ENCODE assay signal across 8 cellular contexts in genomic region chr17:42277342-42277712, GRCh38. TPM values are rescaled to one million over a fixed set of nuclear protein-coding genes. Genes with fewer than 3 reads are reported as not detected.
DNase-seq lines count a peak whose midpoint lies in the region; ATAC-seq, FAIRE-seq and TF ChIP-seq lines count a peak whose summit lies in the region.

No MANE protein-coding gene starts in this region.

- H3K4me1 ChIP-seq in astrocyte (ENCODE audit: insufficient read depth, low read length) (peaks cover 16% of the 10 kb centered on the region), muscle layer of colon (ENCODE audit: insufficient read depth, low read length) (peaks cover 35% of the 10 kb centered on the region)

- no peak overlapping the region for H3K4me3 ChIP-seq in astrocyte (ENCODE audit: insufficient read depth, low read depth, low read length)
- peak overlapping the region in 1 of 2 donors; percentile 73 for H3K4me3 ChIP-seq in muscle layer of colon (ENCODE audit: low read depth in 1 of 2, low read length in 2 of 2)

- no peak for TF ChIP-seq CTCF in astrocyte (IDR thresholded peaks at IDR 0.05; ENCODE audit: insufficient read depth, low read depth, low read length)

- FAIRE-seq in astrocyte (lab: Jason Lieb, UNC) (no peak), HTR-8/SVneo (lab: Jason Lieb, UNC) (no peak)

- peak; percentile 5 for DNase-seq in stimulated activated CD4-positive, alpha-beta T cell treated with anti-CD3 and anti-CD28 coated beads, Interleukin-15, amount 100 ng/mL, for 24 hours
- no peak for DNase-seq in stimulated activated CD4-positive, alpha-beta T cell treated with anti-CD3 and anti-CD28 coated beads, Interleukin-4, amount 100 ng/mL, for 24 hours
- DNase-seq in astrocyte (ENCODE audit: low read depth) (no peak), NCI-H2029 (lab: John Stamatoyannopoulos, UW) (no peak), germinal center (ENCODE audit: low spot score) (no peak), HTR-8/SVneo (ENCODE audit: insufficient read length, low spot score) (no peak)

- H3K27me3 ChIP-seq in astrocyte (ENCODE audit: insufficient read depth, low read length), result no peaks in the 10 kb centered on the region
- H3K27me3 ChIP-seq in muscle layer of colon (ENCODE audit: control insufficient read depth in 1 of 2, insufficient read depth in 2 of 2, low read length in 2 of 2), result no peaks in the 10 kb centered on the region

- H3K9me3 ChIP-seq in astrocyte (ENCODE audit: insufficient read depth, low read depth, low read length), result no peaks in the 10 kb centered on the region
- H3K9me3 ChIP-seq in muscle layer of colon (ENCODE audit: low read length), result no peaks in the 10 kb centered on the region

- H2AFZ ChIP-seq in astrocyte (ENCODE audit: low read depth, low read length), result no peak overlapping the region

- H3K27ac Mint-ChIP-seq in astrocyte (ENCODE audit: unreplicated experiment), result peak overlapping the region; percentile 58

- no peak for ATAC-seq in HG02678 (IDR thresholded peaks at IDR 0.05; ENCODE audit: unreplicated experiment)

- H3K9ac ChIP-seq in astrocyte (ENCODE audit: low read length) (no peak overlapping the region), muscle layer of colon (ENCODE audit: low read length) (peak overlapping the region; percentile 67)

- peaks cover 36% of the 10 kb centered on the region for H3K79me2 ChIP-seq in astrocyte (ENCODE audit: insufficient read depth, low read length)

- H3K4me1 Mint-ChIP-seq in astrocyte (ENCODE audit: low read depth, unreplicated experiment), result peaks cover 16% of the 10 kb centered on the region

- peaks cover 15% of the 10 kb centered on the region for H3K27me3 Mint-ChIP-seq in astrocyte (ENCODE audit: low read depth, unreplicated experiment)

- H3K9me3 Mint-ChIP-seq in astrocyte (ENCODE audit: unreplicated experiment), result no peaks in the 10 kb centered on the region

- H3K36me3 ChIP-seq in astrocyte (ENCODE audit: insufficient read depth, low read length) (no peaks in the 10 kb centered on the region), muscle layer of colon (ENCODE audit: insufficient read depth, low read length) (no peaks in the 10 kb centered on the region)

- peaks cover 32% of the 10 kb centered on the region for H4K20me1 ChIP-seq in astrocyte (ENCODE audit: insufficient read depth, low read length)

- H3K27ac ChIP-seq in astrocyte (ENCODE audit: low read depth, low read length) (no peak overlapping the region), muscle layer of colon (ENCODE audit: low read depth, low read length) (peak overlapping the region; percentile 77)

- no peaks in the 10 kb centered on the region for H3K36me3 Mint-ChIP-seq in astrocyte (ENCODE audit: low read depth, unreplicated experiment)

- H3K4me2 ChIP-seq in astrocyte (ENCODE audit: low read length), result peak overlapping the region; percentile 99

- peak overlapping the region; percentile 83 for H3K4me3 Mint-ChIP-seq in astrocyte (ENCODE audit: unreplicated experiment)

RNA-seq across cellular contexts. Expression of gene STAT5B, which starts 1.1 kb away (rescaled TPM):
- 23.1 and 23.7 TPM in 2 replicates for total RNA-seq in astrocyte

RNA-seq across cellular contexts. Expression of gene STAT5A, which starts 11.0 kb away (rescaled TPM):
- total RNA-seq in astrocyte, result 0.77 and 1.9 TPM in 2 replicates
